ENCODE assay signal across 9 cellular contexts in genomic region chr5:176530983-176531901, GRCh38. TPM values are rescaled to one million over a fixed set of nuclear protein-coding genes. Genes with fewer than 3 reads are reported as not detected.
DNase-seq lines count a peak whose midpoint lies in the region; FAIRE-seq and TF ChIP-seq lines count a peak whose summit lies in the region.
"Had no signal": no experiment of that assay in that cellular context is flagged by ENCODE, and none has a peak within 500 bp of the region (broad histone marks: within the 10 kb centered on the region; RNA-seq: fewer than 3 reads in every experiment).

No MANE protein-coding gene starts in this region.

- H3K4me2 ChIP-seq in SK-N-SH: no peak overlapping the region

- TF ChIP-seq POLR2A in GM12891 (IDR thresholded peaks at IDR 0.05; ENCODE audit: low read depth, low read length): no peak

- H4K20me1 ChIP-seq in SK-N-SH (ENCODE audit: insufficient read depth): peaks cover 47% of the 10 kb centered on the region

- H3K9me2 ChIP-seq in SK-N-SH: no peaks in the 10 kb centered on the region

- H2AFZ ChIP-seq in SK-N-SH (ENCODE audit: low read depth): no peak overlapping the region

- no peaks in the 10 kb centered on the region for H3K27me3 ChIP-seq in SK-N-SH (ENCODE audit: insufficient read depth)

- no peak overlapping the region for H3K4me3 ChIP-seq in SK-N-SH (ENCODE audit: low read depth in 2 of 2, low read length in 1 of 2)
- no peak overlapping the region for H3K4me3 ChIP-seq in foreskin fibroblast (ENCODE audit: low read depth in 1 of 2, low read length in 2 of 2)

- no peak overlapping the region for H3K9ac ChIP-seq in SK-N-SH

- TF ChIP-seq EP300 in SK-N-SH (IDR thresholded peaks at IDR 0.05; ENCODE audit: borderline replicate concordance in 1 of 2, low read depth in 1 of 2, low read length in 1 of 2): peak in 1 of 2 experiments; percentile 16; a peak in 1 of 4 replicates

- no peaks in the 10 kb centered on the region for H3K9me3 ChIP-seq in SK-N-SH

- DNase-seq in NCI-H2081 (lab: John Stamatoyannopoulos, UW) (peak; percentile 12 to 39), NCI-H2081 treated with DMSO at 0.1 percent for 48 hours (lab: John Stamatoyannopoulos, UW) (no peak), SK-N-SH (peak; percentile 85), foreskin fibroblast (peak; percentile 76 to 91), GM12891 (ENCODE audit: insufficient read length, low spot score) (no peak), NK-92 (lab: John Stamatoyannopoulos, UW; ENCODE audit: unreplicated experiment) (no peak)
- peak; percentile 30 for DNase-seq in stimulated activated CD4-positive, alpha-beta T cell treated with anti-CD3 and anti-CD28 coated beads, Interleukin-4, amount 100 ng/mL, for 24 hours
- DNase-seq in effector CD8-positive, alpha-beta T cell (lab: John Stamatoyannopoulos, UW): no peak

- POLR2A ChIA-PET in SK-N-SH (lab: Yijun Ruan, JAX): interaction anchor here (0.7 kb wide), 1 partner anchor 475 kb away, joined by 4 read pairs; no protein-coding TSS in a partner anchor

- peaks cover 13 to 52% of the 10 kb centered on the region in 2 experiments; a peak in 3 of 4 replicates for H3K4me1 ChIP-seq in SK-N-SH (ENCODE audit: control insufficient read depth in 1 of 2, insufficient read depth in 2 of 2, low read depth in 1 of 2, low read length in 1 of 2)

- FAIRE-seq in GM12891 (lab: Jason Lieb, UNC): no peak
- FAIRE-seq: A204.1 had no signal

- no peaks in the 10 kb centered on the region for H3F3A ChIP-seq in SK-N-SH (replicated peaks; ENCODE audit: insufficient read depth)

- peaks cover 52% of the 10 kb centered on the region for H3K79me2 ChIP-seq in SK-N-SH (ENCODE audit: insufficient read depth)

- 56% methylated on average over 23 of the region's 24 CpGs for WGBS in SK-N-SH (ENCODE audit: low lambda C conversion rate)

- no peak for TF ChIP-seq CTCF in SK-N-SH (IDR thresholded peaks at IDR 0.05)
- no peak for TF ChIP-seq CTCF in foreskin fibroblast (IDR thresholded peaks at IDR 0.05; ENCODE audit: low read depth, low read length)

- no peak for TF ChIP-seq RAD21 in SK-N-SH (IDR thresholded peaks at IDR 0.05; ENCODE audit: low read length)

- CTCF ChIA-PET in SK-N-SH (lab: Yijun Ruan, JAX): interaction anchor here (0.7 to 3.4 kb wide), 8 partner anchors 8 to 115 kb away, joined by 3 to 12 read pairs (median 4); partner anchors contain the start of gene FAF2

- H3K36me3 ChIP-seq in SK-N-SH (replicated peaks in 1 of 2; ENCODE audit: control insufficient read depth in 1 of 2, insufficient read depth in 2 of 2, low read length in 1 of 2): peaks cover 5 to 58% of the 10 kb centered on the region in 2 experiments

- H3K27ac ChIP-seq in SK-N-SH (ENCODE audit: low read depth in 2 of 2, low read length in 1 of 2): peak overlapping the region in 1 of 2 experiments; percentile 79; a peak in 2 of 4 replicates

TF ChIP-seq in SK-N-SH, 30 proteins besides CTCF, POLR2A, EP300 and RAD21:
- TF ChIP-seq MXI1 (IDR thresholded peaks at IDR 0.05; ENCODE audit: low read depth, low read length): peak; percentile 40; the same call in 1 of the 2 replicates
- no peak for TF ChIP-seq MAX (IDR thresholded peaks at IDR 0.05; ENCODE audit: low read depth)

TF ChIP-seq in GM12891, 5 proteins besides CTCF, POLR2A, EP300 and RAD21:
- TF ChIP-seq SPI1 (IDR thresholded peaks at IDR 0.05; ENCODE audit: low read depth, low read length) (no peak), PAX5 (IDR thresholded peaks at IDR 0.05; ENCODE audit: insufficient read depth, low read length, severe bottlenecking) (no peak), TAF1 (IDR thresholded peaks at IDR 0.05; ENCODE audit: low read depth, low read length) (no peak)

RNA-seq across cellular contexts. Expression of gene RNF44, which starts 6.0 kb away (rescaled TPM):
- polyA plus RNA-seq in SK-N-SH (2012; rRNA removed): 13.2 and 17.9 TPM in 2 replicates
- 7.3 and 9.9 TPM in 2 replicates for polyA plus RNA-seq in SK-N-SH (2012; cell fraction: cytosol; rRNA removed)
- 110 and 129 TPM in 2 replicates for polyA plus RNA-seq in SK-N-SH (2012; cell fraction: nucleus; rRNA removed)
- 20.9 TPM for polyA plus RNA-seq in GM12891 (2012; ENCODE audit: low read depth, missing spikeins)

RNA-seq across cellular contexts. Expression of gene CDHR2, which starts 17.9 kb away (rescaled TPM):
- 0.02 TPM in 1 of 2 replicates, not detected in the other for polyA plus RNA-seq in SK-N-SH (2012; rRNA removed)
- 0.03 TPM in 1 of 2 replicates, not detected in the other for polyA plus RNA-seq in SK-N-SH (2012; cell fraction: cytosol; rRNA removed)
- polyA plus RNA-seq in SK-N-SH (2012; cell fraction: nucleus; rRNA removed): 0.14 and 0.23 TPM in 2 replicates
- polyA plus RNA-seq in GM12891 (2012; ENCODE audit: low read depth, missing spikeins): not detected

Comparison
In these comparisons a context has a peak if more than half of its experiments do, and no peak if none do; other contexts are left out.
1. DNase-seq: peak in NCI-H2081 (2 of 2), SK-N-SH (single experiment), foreskin fibroblast (2 of 2) and stimulated activated CD4-positive, alpha-beta T cell treated with anti-CD3 and anti-CD28 coated beads, Interleukin-4, amount 100 ng/mL, for 24 hours (single experiment); none in NCI-H2081 treated with DMSO at 0.1 percent for 48 hours (single experiment), GM12891 (single experiment), effector CD8-positive, alpha-beta T cell (single experiment) and NK-92 (single experiment).